In genomic region chr7:149778327-149778637, GRCh38 we compare ENCODE assay signal across 22 cellular contexts. TPM values are rescaled to one million over a fixed set of nuclear protein-coding genes. Genes with fewer than 3 reads are reported as not detected.
DNase-seq lines count a peak whose midpoint lies in the region; ATAC-seq, FAIRE-seq and TF ChIP-seq lines count a peak whose summit lies in the region.
"Had no signal": no experiment of that assay in that cellular context is flagged by ENCODE, and none has a peak within 500 bp of the region (broad histone marks: within the 10 kb centered on the region; RNA-seq: fewer than 3 reads in every experiment).

No MANE protein-coding gene starts in this region.

- no peak overlapping the region for H2BK120ac ChIP-seq in neuronal stem cell (ENCODE audit: low read depth, low read length)

- 69% methylated on average over 5 of the region's 5 CpGs for WGBS in right cardiac atrium
- WGBS in neuronal stem cell (ENCODE audit: extremely low coverage in 2 of 2, insufficient read length in 2 of 2, insufficient replicate concordance in 1 of 2), 2 donors: no CpG with 5 or more reads among the region's 5 CpGs

- TF ChIP-seq CTCF in bronchial epithelial cell (IDR thresholded peaks at IDR 0.05; ENCODE audit: insufficient read depth, low read length, severe bottlenecking): no peak

- peak; percentile 81 for FAIRE-seq in bronchial epithelial cell (lab: Jason Lieb, UNC)
- FAIRE-seq: A549, G401.6, GM12892, H54 had no signal

- H2BK15ac ChIP-seq in neuronal stem cell (ENCODE audit: low read length): no peak overlapping the region

- H4K91ac ChIP-seq in neuronal stem cell (ENCODE audit: low read depth, low read length, poor library complexity): no peak overlapping the region

- no peak overlapping the region for H4K8ac ChIP-seq in neuronal stem cell (ENCODE audit: low read depth, low read length)

- H3K36me3 Mint-ChIP-seq in stimulated activated effector memory CD8-positive, alpha-beta T cell treated with anti-CD3 and anti-CD28 coated beads, Interleukin-12 subunit alpha, Interleukin-12 subunit beta, amount 100 ng/mL, for 72 hours: no peaks in the 10 kb centered on the region
- no peaks in the 10 kb centered on the region for H3K36me3 Mint-ChIP-seq in activated T-cell treated with anti-CD3 and anti-CD28 coated beads, Interleukin-2, amount 50 U/mL, for 72 hours (ENCODE audit: insufficient read depth in 2 of 2)
- H3K36me3 Mint-ChIP-seq: CD4-positive, alpha-beta memory T cell had no signal

- H3K4me3 ChIP-seq in right cardiac atrium (ENCODE audit: low read length): no peak overlapping the region
- no peak overlapping the region for H3K4me3 ChIP-seq in bronchial epithelial cell (ENCODE audit: low read depth, low read length)
- no peak overlapping the region for H3K4me3 ChIP-seq in neuronal stem cell (ENCODE audit: low read length in 2 of 2)
- H3K4me3 ChIP-seq: A549, HAP-1 had no signal

- no peak overlapping the region for H3K4me2 ChIP-seq in neuronal stem cell (ENCODE audit: insufficient read depth, low read length, poor library complexity, severe bottlenecking)
- H3K4me2 ChIP-seq: A549 had no signal

- H3K23ac ChIP-seq in neuronal stem cell (ENCODE audit: low read depth, low read length, poor library complexity): no peak overlapping the region

- no peaks in the 10 kb centered on the region for H3K79me1 ChIP-seq in neuronal stem cell (ENCODE audit: low read depth, low read length)

- H3K36me3 ChIP-seq in bronchial epithelial cell (ENCODE audit: control insufficient read depth, insufficient read depth, low read length) (no peaks in the 10 kb centered on the region), neuronal stem cell (replicated peaks in 1 of 2; ENCODE audit: control insufficient read depth in 2 of 2, insufficient read depth in 2 of 2, low read length in 2 of 2) (no peaks in the 10 kb centered on the region)
- H3K36me3 ChIP-seq: BE2C, HAP-1 had no signal

- H3K27me3 ChIP-seq in right cardiac atrium (ENCODE audit: control insufficient read depth, insufficient read depth) (no peaks in the 10 kb centered on the region), bronchial epithelial cell (ENCODE audit: control insufficient read depth, insufficient read depth, low read length) (peaks cover 6% of the 10 kb centered on the region), neuronal stem cell (ENCODE audit: control insufficient read depth in 3 of 3, insufficient read depth in 3 of 3, low read depth in 1 of 3, low read length in 3 of 3) (peaks cover 0 to 16% (median 0%) of the 10 kb centered on the region in 3 experiments)
- H3K27me3 ChIP-seq: BE2C had no signal

- H3K4me1 Mint-ChIP-seq in stimulated activated effector memory CD8-positive, alpha-beta T cell treated with anti-CD3 and anti-CD28 coated beads, Interleukin-12 subunit alpha, Interleukin-12 subunit beta, amount 100 ng/mL, for 72 hours: no peaks in the 10 kb centered on the region
- H3K4me1 Mint-ChIP-seq in activated T-cell treated with anti-CD3 and anti-CD28 coated beads, Interleukin-2, amount 50 U/mL, for 72 hours (ENCODE audit: low read depth): peaks cover 5% of the 10 kb centered on the region

- H3K9ac ChIP-seq in neuronal stem cell (ENCODE audit: low read depth, low read length, poor library complexity): no peak overlapping the region

- H3K9me3 ChIP-seq in right cardiac atrium (ENCODE audit: control insufficient read depth, low read length) (no peaks in the 10 kb centered on the region), neuronal stem cell (replicated peaks in 1 of 2; ENCODE audit: control insufficient read depth in 2 of 2, insufficient read depth in 1 of 2, low read depth in 1 of 2, low read length in 2 of 2) (no peaks in the 10 kb centered on the region)
- H3K9me3 ChIP-seq: A549, BE2C, HAP-1 had no signal

- H3K27me3 Mint-ChIP-seq in activated T-cell treated with anti-CD3 and anti-CD28 coated beads, Interleukin-2, amount 50 U/mL, for 72 hours (ENCODE audit: low read depth): no peaks in the 10 kb centered on the region
- H3K27me3 Mint-ChIP-seq: CD4-positive, alpha-beta memory T cell had no signal

- no peak overlapping the region for H3K27ac Mint-ChIP-seq in stimulated activated effector memory CD8-positive, alpha-beta T cell treated with anti-CD3 and anti-CD28 coated beads, Interleukin-12 subunit alpha, Interleukin-12 subunit beta, amount 100 ng/mL, for 72 hours
- H3K27ac Mint-ChIP-seq in activated T-cell treated with anti-CD3 and anti-CD28 coated beads, Interleukin-2, amount 50 U/mL, for 72 hours: no peak overlapping the region
- H3K27ac Mint-ChIP-seq: CD4-positive, alpha-beta memory T cell had no signal

- H2AFZ ChIP-seq in neuronal stem cell (ENCODE audit: low read length): peak overlapping the region; percentile 41

- no peak overlapping the region for H3K4ac ChIP-seq in neuronal stem cell (ENCODE audit: low read length)

- no peak overlapping the region for H3K14ac ChIP-seq in neuronal stem cell (ENCODE audit: low read length)

- H3K27ac ChIP-seq in right cardiac atrium (ENCODE audit: low read length) (no peak overlapping the region), neuronal stem cell (replicated peaks; ENCODE audit: low read length) (no peak overlapping the region)
- H3K27ac ChIP-seq: A549 had no signal

- H3K4me1 ChIP-seq in right cardiac atrium (ENCODE audit: control insufficient read depth, insufficient read depth, low read length): peaks cover 2% of the 10 kb centered on the region
- peaks cover 6 to 48% of the 10 kb centered on the region in 2 donors for H3K4me1 ChIP-seq in neuronal stem cell (ENCODE audit: control insufficient read depth in 2 of 2, insufficient read depth in 1 of 2, low read depth in 1 of 2, low read length in 2 of 2)
- H3K4me1 ChIP-seq: HAP-1 had no signal

- peak overlapping the region; percentile 30 for H2AK5ac ChIP-seq in neuronal stem cell (ENCODE audit: low read depth, low read length)

- no peaks in the 10 kb centered on the region for H3K9me3 Mint-ChIP-seq in stimulated activated effector memory CD8-positive, alpha-beta T cell treated with anti-CD3 and anti-CD28 coated beads, Interleukin-12 subunit alpha, Interleukin-12 subunit beta, amount 100 ng/mL, for 72 hours
- no peaks in the 10 kb centered on the region for H3K9me3 Mint-ChIP-seq in activated T-cell treated with anti-CD3 and anti-CD28 coated beads, Interleukin-2, amount 50 U/mL, for 72 hours
- H3K9me3 Mint-ChIP-seq: CD4-positive, alpha-beta memory T cell had no signal

- H2BK5ac ChIP-seq in neuronal stem cell (ENCODE audit: low read length): no peak overlapping the region

- DNase-seq in Right ventricle myocardium superior: peak; percentile 22
- DNase-seq in right cardiac atrium: no peak
- DNase-seq in bronchial epithelial cell (ENCODE audit: low read depth): no peak
- no peak for DNase-seq in neuronal stem cell (ENCODE audit: low spot score)
- no peak for DNase-seq in stimulated activated effector memory CD8-positive, alpha-beta T cell treated with anti-CD3 and anti-CD28 coated beads, Interleukin-12 subunit alpha, Interleukin-12 subunit beta, amount 100 ng/mL, for 72 hours (ENCODE audit: low spot score in 2 of 2)
- DNase-seq in activated T-cell treated with anti-CD3 and anti-CD28 coated beads, Interleukin-2, amount 50 U/mL, for 72 hours: no peak
- no peak for DNase-seq in activated CD4-positive, alpha-beta T cell treated with anti-CD3 and anti-CD28 coated beads, Interleukin-2, amount 50 U/mL, for 48 hours
- DNase-seq: 8988T; ACHN; AML-193; BE2C; C1 segment of cervical spinal cord; CD4-positive, alpha-beta memory T cell; COR-L47; DMS153; DND-41; GOT3 had no signal

- ATAC-seq in Right ventricle myocardium superior (ENCODE audit: poor library complexity): no peak
- no peak for ATAC-seq in right cardiac atrium
- no peak for ATAC-seq in stimulated activated effector memory CD8-positive, alpha-beta T cell treated with anti-CD3 and anti-CD28 coated beads, Interleukin-12 subunit alpha, Interleukin-12 subunit beta, amount 100 ng/mL, for 72 hours
- no peak for ATAC-seq in activated T-cell treated with anti-CD3 and anti-CD28 coated beads, Interleukin-2, amount 50 U/mL, for 72 hours (replicated peaks in 1 of 2)
- ATAC-seq: A549 had no signal

- intact Hi-C loops in Right ventricle myocardium superior (cut with DNase I): no loop called here
- intact Hi-C loops in right cardiac atrium (cut with DNase I): no loop called here

- H3K4me3 Mint-ChIP-seq in stimulated activated effector memory CD8-positive, alpha-beta T cell treated with anti-CD3 and anti-CD28 coated beads, Interleukin-12 subunit alpha, Interleukin-12 subunit beta, amount 100 ng/mL, for 72 hours: no peak overlapping the region
- no peak overlapping the region for H3K4me3 Mint-ChIP-seq in activated T-cell treated with anti-CD3 and anti-CD28 coated beads, Interleukin-2, amount 50 U/mL, for 72 hours

- H2BK12ac ChIP-seq in neuronal stem cell (ENCODE audit: low read length): peak overlapping the region; percentile 0

- no peak overlapping the region for H3K18ac ChIP-seq in neuronal stem cell (ENCODE audit: low read length)

RNA-seq across cellular contexts. Expression of gene ZNF467, which starts 4.9 kb away (rescaled TPM):
- total RNA-seq in Right ventricle myocardium superior: 5.2 TPM
- total RNA-seq in right cardiac atrium: 10 to 100 TPM; 10.4 to 15.6 (median 11.6) TPM
- polyA plus RNA-seq in right cardiac atrium: 6.6 TPM
- total RNA-seq in bronchial epithelial cell: 0.26 and 3.5 TPM in 2 replicates
- 6.2 TPM for polyA plus RNA-seq in neuronal stem cell (2013, experiment 1 of 2)
- 6.1 TPM for polyA plus RNA-seq in neuronal stem cell (2013, experiment 2 of 2)
- total RNA-seq in activated T-cell treated with anti-CD3 and anti-CD28 coated beads, Interleukin-2, amount 50 U/mL, for 72 hours: under 1 TPM; 0.37 to 0.53 TPM

RNA-seq across cellular contexts. Expression of gene ZNF862, which starts 59.9 kb away (rescaled TPM):
- total RNA-seq in Right ventricle myocardium superior (12.2 TPM), right cardiac atrium (10 to 100 TPM in 3 of 4 donors, 1 to 10 TPM in 1; 9.0 to 15.9 (median 14.2) TPM), bronchial epithelial cell (5.0 and 8.7 TPM in 2 replicates)
- 7.8 TPM for polyA plus RNA-seq in right cardiac atrium
- 7.1 TPM for polyA plus RNA-seq in neuronal stem cell (2013, experiment 1 of 2)
- polyA plus RNA-seq in neuronal stem cell (2013, experiment 2 of 2): 6.8 TPM
- 10 to 100 TPM; 31.4 to 39.0 TPM for total RNA-seq in activated T-cell treated with anti-CD3 and anti-CD28 coated beads, Interleukin-2, amount 50 U/mL, for 72 hours
